10 cellular contexts compared by ENCODE assay signal in the genomic region with DNA sequence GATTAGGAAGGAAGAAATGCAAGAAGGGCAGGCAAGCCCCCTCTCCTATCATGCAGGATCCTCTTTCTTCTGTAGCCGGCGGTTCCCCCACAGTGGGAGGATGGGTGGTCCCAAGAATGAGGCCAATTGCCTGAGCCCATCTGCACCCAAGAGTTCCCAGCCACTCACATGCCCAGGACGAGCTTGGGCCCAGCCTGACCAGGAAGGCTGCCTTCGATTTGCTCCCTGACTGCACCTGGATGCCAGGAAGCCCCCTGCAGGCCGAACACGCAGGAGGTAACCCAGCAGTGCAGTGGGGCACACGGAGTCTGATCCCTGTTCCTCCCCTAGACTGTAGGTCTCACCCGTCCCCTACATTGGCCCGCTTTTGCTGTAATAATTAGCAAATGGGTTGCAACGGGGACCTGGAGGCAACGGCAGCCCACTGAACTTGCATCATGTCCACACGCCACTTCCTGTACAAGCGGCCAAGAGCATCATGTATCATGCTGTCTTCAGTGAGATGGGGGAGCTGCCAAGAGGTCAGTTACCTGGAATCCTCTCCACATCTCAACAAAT.
A peak's percentile ranks its signal among the peaks of the same experiment; 100 is the strongest.
DNase-seq lines count a peak whose midpoint lies in the region; ATAC-seq and TF ChIP-seq lines count a peak whose summit lies in the region.
"Had no signal": no experiment of that assay in that cellular context is flagged by ENCODE, and none has a peak within 500 bp of the region (broad histone marks: within the 10 kb centered on the region; RNA-seq: fewer than 3 reads in every experiment).

No MANE protein-coding gene starts in this region.

- H3K4me1 Mint-ChIP-seq in CD4-positive, CD25-positive, alpha-beta regulatory T cell: peaks cover 8 to 35% (median 9%) of the 10 kb centered on the region in 4 donors
- H3K4me1 Mint-ChIP-seq in natural killer cell treated with Interleukin-12 subunit alpha and Interleukin-12 subunit beta and Interleukin-15 and Interleukin-18, amount 100 ng/mL, for 72 hours (ENCODE audit: low read depth in 2 of 2): peaks cover 19 to 22% of the 10 kb centered on the region in 2 donors

- H3K27ac Mint-ChIP-seq in CD4-positive, CD25-positive, alpha-beta regulatory T cell: peak overlapping the region in 2 of 3 donors; percentile 96 to 97
- H3K27ac Mint-ChIP-seq in natural killer cell treated with Interleukin-12 subunit alpha and Interleukin-12 subunit beta and Interleukin-15 and Interleukin-18, amount 100 ng/mL, for 72 hours: peak overlapping the region; percentile 84 to 94

- no peaks in the 10 kb centered on the region for H3K27me3 ChIP-seq in CD4-positive, CD25-positive, alpha-beta regulatory T cell (ENCODE audit: control insufficient read depth, insufficient read depth, low read length)

- H3K27ac ChIP-seq in CD4-positive, CD25-positive, alpha-beta regulatory T cell (ENCODE audit: insufficient read depth, low read length, poor library complexity, severe bottlenecking): no peak overlapping the region

- peaks cover 15% of the 10 kb centered on the region for H3K4me1 ChIP-seq in CD4-positive, CD25-positive, alpha-beta regulatory T cell (ENCODE audit: control insufficient read depth, insufficient read depth, low read length, poor library complexity, severe bottlenecking)

- H3K9me3 ChIP-seq in CD4-positive, CD25-positive, alpha-beta regulatory T cell (ENCODE audit: control insufficient read depth in 2 of 2, low read length in 2 of 2): no peaks in the 10 kb centered on the region

- no peaks in the 10 kb centered on the region for H3K9me3 Mint-ChIP-seq in CD4-positive, CD25-positive, alpha-beta regulatory T cell
- no peaks in the 10 kb centered on the region for H3K9me3 Mint-ChIP-seq in natural killer cell treated with Interleukin-12 subunit alpha and Interleukin-12 subunit beta and Interleukin-15 and Interleukin-18, amount 100 ng/mL, for 72 hours

- H3K36me3 ChIP-seq in CD4-positive, CD25-positive, alpha-beta regulatory T cell (ENCODE audit: control insufficient read depth, insufficient read depth, low read length): peaks cover 23% of the 10 kb centered on the region

- no peak overlapping the region for H3K4me3 ChIP-seq in CD4-positive, CD25-positive, alpha-beta regulatory T cell (ENCODE audit: low read depth, low read length)
- H3K4me3 ChIP-seq in choroid plexus epithelial cell (ENCODE audit: low read depth, low read length): no peak overlapping the region

- no peak for ATAC-seq in CD4-positive, CD25-positive, alpha-beta regulatory T cell (ENCODE audit: low read depth in 2 of 2)
- no peak for ATAC-seq in natural killer cell treated with Interleukin-12 subunit alpha and Interleukin-12 subunit beta and Interleukin-15 and Interleukin-18, amount 100 ng/mL, for 72 hours

- DNase-seq in CD4-positive, CD25-positive, alpha-beta regulatory T cell: no peak
- DNase-seq in NOMO-1 (lab: John Stamatoyannopoulos, UW; ENCODE audit: unreplicated experiment in 2 of 2) (peak; percentile 10 to 16), choroid plexus epithelial cell (ENCODE audit: low read depth) (peak; percentile 44), 8988T (no peak), erythroblast (lab: John Stamatoyannopoulos, UW) (no peak), midbrain (lab: John Stamatoyannopoulos, UW) (no peak), GM10266 (ENCODE audit: extremely low spot score) (no peak)
- no peak for DNase-seq in natural killer cell treated with Interleukin-12 subunit alpha and Interleukin-12 subunit beta and Interleukin-15 and Interleukin-18, amount 100 ng/mL, for 72 hours (ENCODE audit: low spot score)
- DNase-seq: Kasumi-1, occipital lobe had no signal

- H3K4me3 Mint-ChIP-seq in CD4-positive, CD25-positive, alpha-beta regulatory T cell: peak overlapping the region; percentile 9 to 52 (median 42)
- H3K4me3 Mint-ChIP-seq in natural killer cell treated with Interleukin-12 subunit alpha and Interleukin-12 subunit beta and Interleukin-15 and Interleukin-18, amount 100 ng/mL, for 72 hours: peak overlapping the region; percentile 76

- TF ChIP-seq POLR2A in erythroblast (IDR thresholded peaks at IDR 0.05; ENCODE audit: low read length): no peak

- H3K27me3 Mint-ChIP-seq in CD4-positive, CD25-positive, alpha-beta regulatory T cell: no peaks in the 10 kb centered on the region
- no peaks in the 10 kb centered on the region for H3K27me3 Mint-ChIP-seq in natural killer cell treated with Interleukin-12 subunit alpha and Interleukin-12 subunit beta and Interleukin-15 and Interleukin-18, amount 100 ng/mL, for 72 hours

- peaks cover 15% of the 10 kb centered on the region for H3K36me3 Mint-ChIP-seq in CD4-positive, CD25-positive, alpha-beta regulatory T cell
- no peaks in the 10 kb centered on the region for H3K36me3 Mint-ChIP-seq in natural killer cell treated with Interleukin-12 subunit alpha and Interleukin-12 subunit beta and Interleukin-15 and Interleukin-18, amount 100 ng/mL, for 72 hours

- TF ChIP-seq CTCF in choroid plexus epithelial cell (conservative IDR thresholded peaks at IDR 0.05; ENCODE audit: low read depth, low read length) (no peak), GM10266 (IDR thresholded peaks at IDR 0.05; ENCODE audit: control insufficient read depth, insufficient read depth, low read depth, missing control alignments) (no peak)

Comparison
In these comparisons a context has a peak if more than half of its experiments do, and no peak if none do; other contexts are left out.
1. DNase-seq: peak in NOMO-1 (2 of 2) and choroid plexus epithelial cell (single experiment); none in CD4-positive, CD25-positive, alpha-beta regulatory T cell (0 of 3), natural killer cell treated with Interleukin-12 subunit alpha and Interleukin-12 subunit beta and Interleukin-15 and Interleukin-18, amount 100 ng/mL, for 72 hours (single experiment), 8988T (single experiment), erythroblast (0 of 2), midbrain (single experiment) and GM10266 (single experiment).